11 cellular contexts compared by ENCODE assay signal in the genomic region with DNA sequence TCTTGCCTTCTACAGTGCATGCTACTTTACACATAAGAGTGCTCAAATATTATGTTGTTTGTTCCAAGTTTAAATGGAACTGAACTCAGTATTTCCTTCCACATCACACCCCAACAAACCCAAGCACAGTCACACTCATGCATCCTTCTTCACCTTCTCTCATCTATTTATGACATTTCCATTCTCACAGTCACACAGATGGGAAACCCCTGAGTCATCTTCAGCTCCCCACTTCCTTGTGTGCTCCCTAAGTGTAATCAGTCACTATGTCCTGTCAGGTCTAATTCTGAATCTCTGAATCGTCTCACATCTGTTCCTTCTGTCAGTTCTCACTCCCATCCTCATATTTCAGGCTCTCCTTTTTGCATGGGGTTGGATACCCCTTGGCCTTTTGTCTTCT.
DNase-seq lines count a peak whose midpoint lies in the region; ATAC-seq and TF ChIP-seq lines count a peak whose summit lies in the region.
"Had no signal": no experiment of that assay in that cellular context is flagged by ENCODE, and none has a peak within 500 bp of the region (broad histone marks: within the 10 kb centered on the region; RNA-seq: fewer than 3 reads in every experiment).

No MANE protein-coding gene starts in this region.

- H3K36me3 ChIP-seq in uterus: no peaks in the 10 kb centered on the region
- no peaks in the 10 kb centered on the region for H3K36me3 ChIP-seq in effector memory CD4-positive, alpha-beta T cell (ENCODE audit: control insufficient read depth, insufficient read depth, low read length)
- H3K36me3 ChIP-seq: BLaER1 treated with 17β-estradiol and CSF1 and Interleukin-3, amounts not matched to agents 10 nM and 100 nM had no signal

- no peak for TF ChIP-seq POLR2A in uterus (IDR thresholded peaks at IDR 0.05)

- intact Hi-C loops in uterus (cut with DNase I; ENCODE audit: low total_unique reads): no loop called here
- intact Hi-C loops in head of caudate nucleus (cut with DNase I): no loop called here

- H3K4me3 ChIP-seq in GM12864 (ENCODE audit: low read depth, low read length) (no peak overlapping the region), uterus (no peak overlapping the region)
- no peak overlapping the region for H3K4me3 ChIP-seq in effector memory CD4-positive, alpha-beta T cell (ENCODE audit: insufficient read depth, low read depth, low read length, poor library complexity, severe bottlenecking)
- H3K4me3 ChIP-seq: BLaER1 treated with 17β-estradiol and CSF1 and Interleukin-3, amounts not matched to agents 10 nM and 100 nM had no signal

- H3K4me1 ChIP-seq in uterus: no peaks in the 10 kb centered on the region
- H3K4me1 ChIP-seq in effector memory CD4-positive, alpha-beta T cell (ENCODE audit: control insufficient read depth, insufficient read depth, low read length, poor library complexity, severe bottlenecking): no peaks in the 10 kb centered on the region

- H3K27me3 ChIP-seq in uterus: no peaks in the 10 kb centered on the region
- no peaks in the 10 kb centered on the region for H3K27me3 ChIP-seq in effector memory CD4-positive, alpha-beta T cell (replicated peaks; ENCODE audit: control insufficient read depth, insufficient read depth, low read length, poor library complexity, severe bottlenecking)
- H3K27me3 ChIP-seq: BLaER1 treated with 17β-estradiol and CSF1 and Interleukin-3, amounts not matched to agents 10 nM and 100 nM had no signal

- ATAC-seq in GM19397 (IDR thresholded peaks at IDR 0.05; ENCODE audit: unreplicated experiment): peak; percentile 64
- peak; percentile 95 for ATAC-seq in HG02870 (IDR thresholded peaks at IDR 0.05; ENCODE audit: unreplicated experiment)
- ATAC-seq in HG03571 (IDR thresholded peaks at IDR 0.05; ENCODE audit: unreplicated experiment): peak; percentile 81
- ATAC-seq: T-cell had no signal

- H3K9me3 ChIP-seq in uterus: no peaks in the 10 kb centered on the region
- H3K9me3 ChIP-seq in effector memory CD4-positive, alpha-beta T cell (ENCODE audit: control insufficient read depth, low read length): no peaks in the 10 kb centered on the region
- H3K9me3 ChIP-seq: BLaER1 treated with 17β-estradiol and CSF1 and Interleukin-3, amounts not matched to agents 10 nM and 100 nM had no signal

- no peak overlapping the region for H3K27ac ChIP-seq in uterus
- H3K27ac ChIP-seq in effector memory CD4-positive, alpha-beta T cell (ENCODE audit: insufficient read depth, low read length, poor library complexity, severe bottlenecking): no peak overlapping the region
- H3K27ac ChIP-seq: BLaER1 treated with 17β-estradiol and CSF1 and Interleukin-3, amounts not matched to agents 10 nM and 100 nM had no signal

- no peak for TF ChIP-seq CTCF in GM12864 (IDR thresholded peaks at IDR 0.05; ENCODE audit: low read depth, low read length, missing control alignments)
- no peak for TF ChIP-seq CTCF in uterus (IDR thresholded peaks at IDR 0.05)

- peak; percentile 43 for DNase-seq in GM12864 (ENCODE audit: low read depth)
- no peak for DNase-seq in uterus
- DNase-seq in NCI-H446 (lab: John Stamatoyannopoulos, UW): no peak
- no peak for DNase-seq in head of caudate nucleus
- DNase-seq in effector memory CD4-positive, alpha-beta T cell: no peak
- DNase-seq: NCI-H69, T-cell had no signal
